Comparison of ENCODE assay signal across 8 cellular contexts in the genomic region with DNA sequence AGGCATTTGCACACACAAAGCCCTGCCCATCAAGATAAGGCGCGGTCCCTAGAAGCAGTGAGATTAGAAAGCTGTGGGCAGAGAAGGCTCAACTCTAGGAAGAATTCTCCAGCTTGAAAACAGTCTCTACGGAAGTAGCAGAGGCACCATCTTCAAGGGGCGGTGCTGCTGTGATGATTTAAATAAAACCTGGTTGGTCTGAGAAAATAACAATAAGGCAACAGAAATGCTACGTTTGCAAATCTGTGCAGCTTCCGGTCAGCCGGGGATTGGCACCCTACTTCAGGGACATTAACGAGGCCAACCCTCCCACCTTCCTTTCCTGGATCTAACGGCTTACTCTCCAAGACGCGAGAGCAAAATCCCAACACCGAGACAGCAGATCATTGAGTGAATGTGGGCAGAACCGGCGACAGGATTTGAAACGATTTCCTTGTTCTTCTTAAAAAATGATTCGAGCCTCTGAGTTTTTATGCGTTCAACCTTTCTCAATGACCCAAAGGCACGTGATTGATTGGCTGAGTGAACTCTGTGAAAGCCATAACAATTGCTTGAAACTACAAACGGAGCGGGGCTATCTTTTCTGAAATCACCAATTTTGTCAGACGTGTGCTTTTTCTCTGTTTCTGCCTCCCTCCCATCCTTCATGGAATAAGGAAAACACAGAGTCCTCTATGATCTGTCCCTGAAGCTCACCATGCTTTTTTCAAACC.
DNase-seq lines count a peak whose midpoint lies in the region; ATAC-seq and TF ChIP-seq lines count a peak whose summit lies in the region.
"Had no signal": no experiment of that assay in that cellular context is flagged by ENCODE, and none has a peak within 500 bp of the region (broad histone marks: within the 10 kb centered on the region; RNA-seq: fewer than 3 reads in every experiment).

No MANE protein-coding gene starts in this region.

- no peak for TF ChIP-seq POLR2A in body of pancreas (IDR thresholded peaks at IDR 0.05)

- no peaks in the 10 kb centered on the region for H3K36me3 Mint-ChIP-seq in T-helper 17 cell (ENCODE audit: low read depth)
- H3K36me3 Mint-ChIP-seq: IgD-negative memory B cell had no signal

- H3K4me3 ChIP-seq in HUES6 (ENCODE audit: low read depth, low read length) = peak overlapping the region; percentile 39
- no peak overlapping the region for H3K4me3 ChIP-seq in body of pancreas

- 11 to 16% methylated on average over 21 of the region's 21 CpGs for WGBS in body of pancreas, 2 donors

- DNase-seq in body of pancreas (no peak), left kidney (ENCODE audit: low read depth, low spot score) (peak; percentile 56), HuH-7.5 (ENCODE audit: low spot score) (no peak), T-helper 17 cell (no peak), HK-2 (ENCODE audit: unreplicated experiment) (no peak)
- no peak for DNase-seq in stimulated activated naive CD8-positive, alpha-beta T cell treated with anti-CD3 and anti-CD28 coated beads, Interleukin-15, amount 100 ng/mL, for 72 hours

- no peak overlapping the region for H3K27ac Mint-ChIP-seq in stimulated activated naive CD8-positive, alpha-beta T cell treated with anti-CD3 and anti-CD28 coated beads, Interleukin-15, amount 100 ng/mL, for 72 hours
- no peak overlapping the region for H3K27ac Mint-ChIP-seq in T-helper 17 cell

- intact Hi-C loops in body of pancreas (cut with DNase I) = no loop called here

- H3K36me3 ChIP-seq in HUES6 (ENCODE audit: control insufficient read depth, insufficient read depth, low read length) (no peaks in the 10 kb centered on the region), body of pancreas (replicated peaks in 1 of 2; ENCODE audit: insufficient read depth in 1 of 2, low read depth in 2 of 2) (no peaks in the 10 kb centered on the region)

- H3K4me1 ChIP-seq in HUES6 (ENCODE audit: control insufficient read depth, insufficient read depth, low read length) (peaks cover 30% of the 10 kb centered on the region), body of pancreas (no peaks in the 10 kb centered on the region)

- H3K27me3 ChIP-seq in HUES6 (ENCODE audit: control insufficient read depth, insufficient read depth, low read length) (no peaks in the 10 kb centered on the region), body of pancreas (no peaks in the 10 kb centered on the region)

- TF ChIP-seq CTCF in body of pancreas (IDR thresholded peaks at IDR 0.05) = no peak

- peak; percentile 15 for ATAC-seq in body of pancreas
- ATAC-seq in stimulated activated naive CD8-positive, alpha-beta T cell treated with anti-CD3 and anti-CD28 coated beads, Interleukin-15, amount 100 ng/mL, for 72 hours = no peak
- no peak for ATAC-seq in T-helper 17 cell

- H3K9me3 Mint-ChIP-seq in stimulated activated naive CD8-positive, alpha-beta T cell treated with anti-CD3 and anti-CD28 coated beads, Interleukin-15, amount 100 ng/mL, for 72 hours = no peaks in the 10 kb centered on the region

- H3K9ac ChIP-seq in HUES6 (ENCODE audit: low read length) = no peak overlapping the region

- peaks cover 14% of the 10 kb centered on the region for H3K4me1 Mint-ChIP-seq in stimulated activated naive CD8-positive, alpha-beta T cell treated with anti-CD3 and anti-CD28 coated beads, Interleukin-15, amount 100 ng/mL, for 72 hours
- H3K4me1 Mint-ChIP-seq in T-helper 17 cell = peaks cover 5% of the 10 kb centered on the region

- peaks cover 58% of the 10 kb centered on the region for H3K27me3 Mint-ChIP-seq in stimulated activated naive CD8-positive, alpha-beta T cell treated with anti-CD3 and anti-CD28 coated beads, Interleukin-15, amount 100 ng/mL, for 72 hours
- H3K27me3 Mint-ChIP-seq in T-helper 17 cell = peaks cover 49% of the 10 kb centered on the region

- no peak overlapping the region for H3K27ac ChIP-seq in HUES6 (ENCODE audit: low read depth, low read length)
- H3K27ac ChIP-seq in body of pancreas = no peak overlapping the region

- H3K9me3 ChIP-seq in HUES6 (ENCODE audit: control insufficient read depth, insufficient read depth, low read depth, low read length) (peaks cover 2% of the 10 kb centered on the region; the same call in 1 of the 2 replicates), body of pancreas (no peaks in the 10 kb centered on the region), T-helper 17 cell (ENCODE audit: control insufficient read depth, low read length, poor library complexity, severe bottlenecking) (no peaks in the 10 kb centered on the region)

- H3K4me3 Mint-ChIP-seq in stimulated activated naive CD8-positive, alpha-beta T cell treated with anti-CD3 and anti-CD28 coated beads, Interleukin-15, amount 100 ng/mL, for 72 hours = peak overlapping the region; percentile 41 to 63
- no peak overlapping the region for H3K4me3 Mint-ChIP-seq in T-helper 17 cell
